In genomic region chr5:132489051-132489770, GRCh38 we compare ENCODE assay signal across 8 cellular contexts. TPM values are rescaled to one million over a fixed set of nuclear protein-coding genes. Genes with fewer than 3 reads are reported as not detected.
DNase-seq lines count a peak whose midpoint lies in the region; ATAC-seq and TF ChIP-seq lines count a peak whose summit lies in the region.

No MANE protein-coding gene starts in this region.

- DNase-seq in HAP-1 (ENCODE audit: low spot score in 2 of 2) (no peak), WTC11 (ENCODE audit: low spot score) (no peak), fibroblast of mammary gland (ENCODE audit: low read depth) (no peak), GM13976 (ENCODE audit: low spot score) (no peak), NCI-H2171 treated with DMSO at 0.1 percent for 48 hours (lab: John Stamatoyannopoulos, UW) (no peak), NCI-H1436 (lab: John Stamatoyannopoulos, UW) (no peak)

- POLR2A ChIA-PET in WTC11 (lab: Charles Lee), result interaction anchor here (1.1 to 1.8 kb wide), 3 partner anchors 9 to 196 kb away, joined by 3 to 13 read pairs (median 4); no protein-coding TSS in a partner anchor

- peaks cover 21% of the 10 kb centered on the region for H3K36me3 Mint-ChIP-seq in WTC11

- peak overlapping the region; percentile 88 for H3K4me3 ChIP-seq in HAP-1
- H3K4me3 ChIP-seq in fibroblast of mammary gland (ENCODE audit: control insufficient read depth, low read depth, low read length), result peak overlapping the region; percentile 69
- peak overlapping the region; percentile 94 for H3K4me3 ChIP-seq in skeletal muscle satellite cell (ENCODE audit: low read length)

- peak overlapping the region; percentile 99 for H3K4me2 ChIP-seq in skeletal muscle satellite cell (ENCODE audit: low read length)

- no peak for ATAC-seq in WTC11
- ATAC-seq in HG03469 (IDR thresholded peaks at IDR 0.05; ENCODE audit: unreplicated experiment), result no peak

- no peaks in the 10 kb centered on the region for H3K27me3 ChIP-seq in HAP-1 (ENCODE audit: low read depth)
- H3K27me3 ChIP-seq in skeletal muscle satellite cell (ENCODE audit: control insufficient read depth, insufficient read depth, low read length), result no peaks in the 10 kb centered on the region

- H3K9ac ChIP-seq in skeletal muscle satellite cell (ENCODE audit: low read depth, low read length), result peak overlapping the region; percentile 90

- H3K36me3 ChIP-seq in HAP-1 (replicated peaks) (peaks cover 21% of the 10 kb centered on the region), skeletal muscle satellite cell (ENCODE audit: insufficient read depth, low read length) (peaks cover 36% of the 10 kb centered on the region)

- H3K27ac Mint-ChIP-seq in WTC11, result no peak overlapping the region

- H3K27me3 Mint-ChIP-seq in WTC11 (ENCODE audit: low read depth), result peaks cover 33% of the 10 kb centered on the region

- H3K9me3 ChIP-seq in HAP-1 (no peaks in the 10 kb centered on the region), skeletal muscle satellite cell (replicated peaks; ENCODE audit: low read length) (no peaks in the 10 kb centered on the region)

- TF ChIP-seq CTCF in WTC11 (IDR thresholded peaks at IDR 0.05) (no peak), fibroblast of mammary gland (conservative IDR thresholded peaks at IDR 0.05; ENCODE audit: control insufficient read depth, insufficient read depth, low read depth, low read length) (no peak), GM13976 (IDR thresholded peaks at IDR 0.05; ENCODE audit: borderline replicate concordance, control extremely low read depth, extremely low read depth, insufficient read depth, missing control alignments) (no peak)

- H3K4me1 ChIP-seq in HAP-1 (0 out of 2 replicates have a peak, but pooled peaks cover 6% of the 10 kb centered on the region), skeletal muscle satellite cell (ENCODE audit: control insufficient read depth, insufficient read depth, low read length) (peaks cover 18% of the 10 kb centered on the region)

- no peaks in the 10 kb centered on the region for H3K9me3 Mint-ChIP-seq in WTC11

- H3K4me3 Mint-ChIP-seq in WTC11, result peak overlapping the region; percentile 72

- in situ Hi-C loops in HAP-1 (cut with MboI; ENCODE audit: low sequenced_read_pairs) (no loop called here), GM13976 (cut with MboI; ENCODE audit: low sequenced_read_pairs, unreplicated experiment) (loop anchor here (5.0 kb wide), 1 partner anchor 67 kb away; no protein-coding TSS in a partner anchor)

- CTCF ChIA-PET in WTC11 (lab: Charles Lee), result interaction anchor here (0.8 to 3.0 kb wide), 3 partner anchors 9 to 62 kb away, joined by 3 to 19 read pairs (median 5); no protein-coding TSS in a partner anchor

- H3K4me1 Mint-ChIP-seq in WTC11, result peaks cover 18% of the 10 kb centered on the region

TF ChIP-seq in WTC11, 78 proteins besides CTCF, POLR2A, EP300 and RAD21:
- no peak for TF ChIP-seq JAZF1 (CRISPR knock-in tag; IDR thresholded peaks at IDR 0.05)
- 0 out of 2 replicates have a peak, but pooled peaks have one; percentile 42 for TF ChIP-seq CREB1 (CRISPR knock-in tag; IDR thresholded peaks at IDR 0.05)

RNA-seq across cellular contexts. Expression of gene IRF1, which starts 1.4 kb away (rescaled TPM):
- 8.8 to 9.8 TPM (median 9.4 TPM) in 3 replicates for total RNA-seq in WTC11 (2021)
- total RNA-seq in skeletal muscle satellite cell (2012; rRNA removed), result 10.6 and 12.9 TPM in 2 replicates

RNA-seq across cellular contexts. Expression of gene IL5, which starts 54.1 kb away (rescaled TPM):
- not detected in 3 replicates for total RNA-seq in WTC11 (2021)
- not detected in 2 replicates for total RNA-seq in skeletal muscle satellite cell (2012; rRNA removed)
